Comparison of ENCODE assay signal across 1 cellular context in the genomic region with DNA sequence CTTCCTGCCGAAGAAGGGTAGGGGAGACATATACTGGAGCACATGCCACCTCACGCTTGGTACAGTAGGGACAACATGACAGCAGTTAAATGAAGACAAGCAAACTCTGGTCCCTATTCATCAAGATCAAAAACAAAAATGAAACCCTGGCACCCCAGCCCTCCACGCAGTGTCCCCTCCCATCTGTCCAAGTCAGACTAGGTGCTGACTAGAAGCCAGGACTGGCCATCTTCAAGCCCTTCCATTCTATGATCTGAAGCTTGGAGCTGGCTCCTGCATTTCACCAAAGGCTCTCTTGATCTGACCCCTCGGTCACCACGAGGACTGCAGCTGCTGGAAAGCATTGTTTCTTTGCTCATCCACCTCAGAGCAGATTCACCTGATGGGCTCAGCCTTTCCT.
TF ChIP-seq lines count a peak whose summit lies in the region.

No MANE protein-coding gene starts in this region.

TF ChIP-seq in HepG2, 621 proteins besides CTCF, POLR2A, EP300 and RAD21 (continued from another document):
- TF ChIP-seq THAP7 (CRISPR knock-in tag; IDR thresholded peaks at IDR 0.05) (no peak), ZNF619 (CRISPR knock-in tag; IDR thresholded peaks at IDR 0.05) (no peak), NFAT5 (CRISPR knock-in tag; IDR thresholded peaks at IDR 0.05) (no peak), ZNF7 (CRISPR knock-in tag; IDR thresholded peaks at IDR 0.05) (no peak), PAX8 (CRISPR knock-in tag; IDR thresholded peaks at IDR 0.05; ENCODE audit: borderline replicate concordance) (no peak), NCOA2 (CRISPR knock-in tag; IDR thresholded peaks at IDR 0.05) (no peak), BRD4 (CRISPR knock-in tag; IDR thresholded peaks at IDR 0.05) (no peak), PLRG1 (conservative IDR thresholded peaks at IDR 0.05) (no peak), NONO (IDR thresholded peaks at IDR 0.05) (no peak), NONO (CRISPR knock-in tag; conservative IDR thresholded peaks at IDR 0.05) (no peak), ZNF143 (CRISPR knock-in tag; IDR thresholded peaks at IDR 0.05) (no peak)
